In genomic region chr9:37928552-37929430, GRCh38 we compare ENCODE assay signal across 15 cellular contexts. TPM values are rescaled to one million over a fixed set of nuclear protein-coding genes. Genes with fewer than 3 reads are reported as not detected.
DNase-seq lines count a peak whose midpoint lies in the region; ATAC-seq, FAIRE-seq and TF ChIP-seq lines count a peak whose summit lies in the region.
"Had no signal": no experiment of that assay in that cellular context is flagged by ENCODE, and none has a peak within 500 bp of the region (broad histone marks: within the 10 kb centered on the region; RNA-seq: fewer than 3 reads in every experiment).

No MANE protein-coding gene starts in this region.

- BruUV-seq in IMR-90 (replicated peaks; lab: Mats Ljungman, UMichigan) = no TSS peak
- no TSS peak for BruUV-seq in endothelial cell of umbilical vein (replicated peaks; lab: Mats Ljungman, UMichigan)

- intact Hi-C loops in IMR-90 (cut with micrococcal nuclease) (no loop called here), endothelial cell of umbilical vein (cut with micrococcal nuclease) (loop anchor here (1.0 kb wide), 1 partner anchor 10 kb away; no protein-coding TSS in a partner anchor), esophagus squamous epithelium (cut with DNase I) (no loop called here)

- peak overlapping the region; percentile 15 for H2AK9ac ChIP-seq in IMR-90 (replicated peaks; ENCODE audit: low read depth, low read length, poor library complexity)

- no peak overlapping the region for H2BK20ac ChIP-seq in IMR-90 (ENCODE audit: low read depth, low read length)

- H4K5ac ChIP-seq in IMR-90 (ENCODE audit: low read depth, low read length) = no peak overlapping the region

- H3K9me3 Mint-ChIP-seq in activated CD8-positive, alpha-beta memory T cell treated with anti-CD3 and anti-CD28 coated beads, Interleukin-2, amount 10 ng/mL, durations not matched to agents 7 days and 5 days (ENCODE audit: low read depth) = no peaks in the 10 kb centered on the region
- H3K9me3 Mint-ChIP-seq: CD8-positive, alpha-beta memory T cell had no signal

- no peak overlapping the region for H4K91ac ChIP-seq in IMR-90 (ENCODE audit: insufficient read depth, low read depth, low read length)

- TF ChIP-seq POLR2A in IMR-90 (IDR thresholded peaks at IDR 0.05; ENCODE audit: low read depth, low read length) = no peak
- TF ChIP-seq POLR2A in endothelial cell of umbilical vein (IDR thresholded peaks at IDR 0.05; ENCODE audit: low read depth, low read length) = no peak
- TF ChIP-seq POLR2A in esophagus squamous epithelium (IDR thresholded peaks at IDR 0.05) = no peak

- no peak overlapping the region for H3K27ac Mint-ChIP-seq in activated CD8-positive, alpha-beta memory T cell treated with anti-CD3 and anti-CD28 coated beads, Interleukin-2, amount 10 ng/mL, durations not matched to agents 7 days and 5 days
- H3K27ac Mint-ChIP-seq: B cell had no signal

- H3K4me3 Mint-ChIP-seq in activated CD8-positive, alpha-beta memory T cell treated with anti-CD3 and anti-CD28 coated beads, Interleukin-2, amount 10 ng/mL, durations not matched to agents 7 days and 5 days = no peak overlapping the region
- H3K4me3 Mint-ChIP-seq: B cell; CD8-positive, alpha-beta memory T cell had no signal

- H3K4me2 ChIP-seq in BLaER1 = peak overlapping the region; percentile 74
- H3K4me2 ChIP-seq in IMR-90 (ENCODE audit: low read depth, low read length) = no peak overlapping the region
- peak overlapping the region; percentile 14 for H3K4me2 ChIP-seq in endothelial cell of umbilical vein (ENCODE audit: insufficient read depth, low read length)
- H3K4me2 ChIP-seq in osteoblast (ENCODE audit: insufficient read depth, low read length) = no peak overlapping the region

- H3K79me2 ChIP-seq in endothelial cell of umbilical vein (ENCODE audit: control insufficient read depth, insufficient read depth, low read length) = no peaks in the 10 kb centered on the region
- H3K79me2 ChIP-seq in osteoblast (ENCODE audit: insufficient read depth, low read length) = peaks cover 23% of the 10 kb centered on the region

- H3K27me3 Mint-ChIP-seq in activated CD8-positive, alpha-beta memory T cell treated with anti-CD3 and anti-CD28 coated beads, Interleukin-2, amount 10 ng/mL, durations not matched to agents 7 days and 5 days = no peaks in the 10 kb centered on the region

- CTCF ChIA-PET in IMR-90 (lab: Yijun Ruan, JAX) (interaction anchor here (0.6 kb wide), 1 partner anchor 13 kb away, joined by 3 read pairs; no protein-coding TSS in a partner anchor), endothelial cell of umbilical vein (lab: Charles Lee) (interaction anchor here (0.7 to 1.6 kb wide), 8 partner anchors 9 to 160 kb away, joined by 3 to 6 read pairs (median 4); no protein-coding TSS in a partner anchor)
- CTCF ChIA-PET in activated CD8-positive, alpha-beta memory T cell treated with anti-CD3 and anti-CD28 coated beads, Interleukin-2, amount 10 ng/mL, durations not matched to agents 7 days and 5 days (lab: Charles Lee) = no interaction called here

- H3K4ac ChIP-seq in IMR-90 (ENCODE audit: low read depth, low read length) = no peak overlapping the region

- H2AK5ac ChIP-seq in IMR-90 (ENCODE audit: low read depth, low read length) = no peak overlapping the region

- H3K18ac ChIP-seq in IMR-90 (ENCODE audit: low read depth, low read length) = no peak overlapping the region

- no peak for FAIRE-seq in endothelial cell of umbilical vein (lab: Jason Lieb, UNC)
- FAIRE-seq: K562 had no signal

- H3K27me3 ChIP-seq in BLaER1 (no peaks in the 10 kb centered on the region), IMR-90 (ENCODE audit: control insufficient read depth, insufficient read depth, low read length) (no peaks in the 10 kb centered on the region), endothelial cell of umbilical vein (ENCODE audit: control insufficient read depth in 2 of 2, insufficient read depth in 2 of 2, low read length in 2 of 2) (no peaks in the 10 kb centered on the region), osteoblast (ENCODE audit: insufficient read depth, low read length) (no peaks in the 10 kb centered on the region), esophagus squamous epithelium (no peaks in the 10 kb centered on the region)

- peaks cover 30% of the 10 kb centered on the region for H3K9me1 ChIP-seq in IMR-90 (ENCODE audit: insufficient read depth, low read length)
- H3K9me1 ChIP-seq in endothelial cell of umbilical vein (replicated peaks; ENCODE audit: control insufficient read depth, extremely low read depth, insufficient read depth, low read length) = no peaks in the 10 kb centered on the region

- H3K27ac ChIP-seq in BLaER1 (peak overlapping the region; percentile 27; the same call in 1 of the 2 replicates), IMR-90 (ENCODE audit: insufficient read depth, low read length) (no peak overlapping the region), endothelial cell of umbilical vein (ENCODE audit: insufficient read depth, low read depth, low read length) (peak overlapping the region; percentile 49), osteoblast (ENCODE audit: low read depth, low read length) (no peak overlapping the region), esophagus squamous epithelium (peak overlapping the region in 2 of 4 donors; percentile 14 to 18)
- H3K27ac ChIP-seq: GM23248 had no signal

- H4K20me1 ChIP-seq in BLaER1 = no peaks in the 10 kb centered on the region
- H4K20me1 ChIP-seq in IMR-90 (ENCODE audit: insufficient read depth, low read length) = peaks cover 15% of the 10 kb centered on the region
- H4K20me1 ChIP-seq in endothelial cell of umbilical vein (replicated peaks; ENCODE audit: control insufficient read depth, extremely low read depth, insufficient read depth, low read length) = no peaks in the 10 kb centered on the region
- H4K20me1 ChIP-seq in osteoblast (ENCODE audit: insufficient read depth, low read length) = peaks cover 27% of the 10 kb centered on the region

- POLR2A ChIA-PET in IMR-90 (lab: Charles Lee; ENCODE audit: unreplicated experiment) (no interaction called here), endothelial cell of umbilical vein (lab: Charles Lee) (no interaction called here)

- no peak overlapping the region for H3K56ac ChIP-seq in IMR-90 (ENCODE audit: extremely low read depth, insufficient read depth, low read length)

- no peak for ATAC-seq in IMR-90 (ENCODE audit: low read depth)
- ATAC-seq in activated CD8-positive, alpha-beta memory T cell treated with anti-CD3 and anti-CD28 coated beads, Interleukin-2, amount 10 ng/mL, durations not matched to agents 7 days and 5 days = no peak
- ATAC-seq: K562 had no signal

- H2BK5ac ChIP-seq in IMR-90 (ENCODE audit: low read depth, low read length, poor library complexity, severe bottlenecking) = no peak overlapping the region

- H3K36me3 ChIP-seq in BLaER1 (no peaks in the 10 kb centered on the region), IMR-90 (ENCODE audit: control insufficient read depth, insufficient read depth, low read length) (peaks cover 31% of the 10 kb centered on the region), endothelial cell of umbilical vein (ENCODE audit: control insufficient read depth in 2 of 2, extremely low read depth in 1 of 2, insufficient read depth in 2 of 2, low read length in 2 of 2) (peaks cover 0 to under 1% of the 10 kb centered on the region in 2 experiments), osteoblast (ENCODE audit: insufficient read depth, low read length) (peaks cover 5% of the 10 kb centered on the region), esophagus squamous epithelium (peaks cover 0 to 24% (median 6%) of the 10 kb centered on the region in 3 donors)

- no peak overlapping the region for H3K23ac ChIP-seq in IMR-90 (ENCODE audit: low read depth, low read length)

- H3K4me1 Mint-ChIP-seq in activated CD8-positive, alpha-beta memory T cell treated with anti-CD3 and anti-CD28 coated beads, Interleukin-2, amount 10 ng/mL, durations not matched to agents 7 days and 5 days = peaks cover 2% of the 10 kb centered on the region
- H3K4me1 Mint-ChIP-seq: B cell; CD8-positive, alpha-beta memory T cell had no signal

- 0 out of 4 replicates have a peak overlapping the region, but pooled peaks of 1 of the 2 experiments have one; percentile 32 for H4K8ac ChIP-seq in IMR-90 (ENCODE audit: low read depth in 2 of 2, low read length in 2 of 2)

- no peaks in the 10 kb centered on the region for H3K36me3 Mint-ChIP-seq in activated CD8-positive, alpha-beta memory T cell treated with anti-CD3 and anti-CD28 coated beads, Interleukin-2, amount 10 ng/mL, durations not matched to agents 7 days and 5 days
- H3K36me3 Mint-ChIP-seq: CD8-positive, alpha-beta memory T cell had no signal

- H3K9me3 ChIP-seq in BLaER1 (peaks cover 9% of the 10 kb centered on the region), IMR-90 (ENCODE audit: control insufficient read depth, insufficient read depth, low read length) (no peaks in the 10 kb centered on the region), endothelial cell of umbilical vein (replicated peaks; ENCODE audit: control insufficient read depth, insufficient read depth, low read length) (no peaks in the 10 kb centered on the region), osteoblast (ENCODE audit: low read depth, low read length) (no peaks in the 10 kb centered on the region), esophagus squamous epithelium (no peaks in the 10 kb centered on the region)

- DNase-seq in IMR-90 (no peak), endothelial cell of umbilical vein (ENCODE audit: low read depth, low spot score) (no peak), osteoblast (ENCODE audit: insufficient read length, low spot score, missing footprints) (peak; percentile 31), esophagus squamous epithelium (lab: John Stamatoyannopoulos, UW) (no peak)
- DNase-seq in stimulated activated CD4-positive, alpha-beta T cell treated with anti-CD3 and anti-CD28 coated beads, Interleukin-2, amount 100 ng/mL, for 48 hours = no peak
- no peak for DNase-seq in activated CD8-positive, alpha-beta memory T cell treated with anti-CD3 and anti-CD28 coated beads, Interleukin-2, amount 10 ng/mL, durations not matched to agents 7 days and 5 days
- DNase-seq: ACHN; CD8-positive, alpha-beta memory T cell; GM23248; NCI-H226; NCI-H526; NK-92 treated with Interleukin-12 subunit alpha and Interleukin-12 subunit beta, amount 100 ng/mL, for 24 hours had no signal

- H3K4me3 ChIP-seq in BLaER1 (no peak overlapping the region), IMR-90 (ENCODE audit: insufficient read depth, low read depth, low read length) (no peak overlapping the region), endothelial cell of umbilical vein (replicated peaks in 1 of 3; ENCODE audit: insufficient read depth in 1 of 3, low read depth in 1 of 3, low read length in 3 of 3) (no peak overlapping the region), osteoblast (ENCODE audit: insufficient read depth, low read length) (no peak overlapping the region), esophagus squamous epithelium (no peak overlapping the region)
- H3K4me3 ChIP-seq: GM23248, K562 had no signal

- H2AFZ ChIP-seq in IMR-90 (replicated peaks; ENCODE audit: low read length, poor library complexity) (no peak overlapping the region), endothelial cell of umbilical vein (ENCODE audit: low read depth, low read length) (no peak overlapping the region), osteoblast (ENCODE audit: low read length) (no peak overlapping the region)
- H2AFZ ChIP-seq: GM23248 had no signal

- in situ Hi-C loops in IMR-90 (cut with MboI; ENCODE audit: low sequenced_read_pairs) = loop anchor here (10.0 kb wide), 1 partner anchor 136 kb away; the partner anchor contains the start of gene SHB

- H3K4me1 ChIP-seq in BLaER1 (peaks cover 41% of the 10 kb centered on the region), IMR-90 (ENCODE audit: control insufficient read depth, insufficient read depth, low read length) (peaks cover 16% of the 10 kb centered on the region), endothelial cell of umbilical vein (ENCODE audit: control insufficient read depth, extremely low read depth, insufficient read depth, low read length) (peaks cover 39% of the 10 kb centered on the region), osteoblast (ENCODE audit: insufficient read depth, low read length) (peaks cover 14% of the 10 kb centered on the region), esophagus squamous epithelium (peaks cover 8 to 60% (median 26%) of the 10 kb centered on the region in 3 donors)

- H3K79me1 ChIP-seq in IMR-90 (ENCODE audit: low read depth in 1 of 2, low read length in 2 of 2) = peaks cover 60 to 88% of the 10 kb centered on the region in 2 experiments

- dilution Hi-C loops in IMR-90 (cut with HindIII; ENCODE audit: low sequenced_read_pairs, unreplicated experiment) (loop anchor here (25.0 kb wide), 1 partner anchor 134 kb away; the partner anchor contains the start of gene SHB), endothelial cell of umbilical vein (cut with MboI; ENCODE audit: extremely low pct_ligation_motif_present, low sequenced_read_pairs) (no loop called here)

- H2BK15ac ChIP-seq in IMR-90 (ENCODE audit: low read depth, low read length) = no peak overlapping the region

- 92% methylated on average over 10 of the region's 20 CpGs; no CpG with 5 or more reads in 1 of the 2 experiments for WGBS in IMR-90 (ENCODE audit: extremely low coverage in 2 of 2, insufficient read length in 1 of 2), 2 experiments
- 73 to 81% methylated on average over 13 of the region's 20 CpGs for WGBS in esophagus squamous epithelium, 2 donors

- TF ChIP-seq CTCF in IMR-90 (conservative IDR thresholded peaks at IDR 0.05; ENCODE audit: low read depth, low read length) (no peak), endothelial cell of umbilical vein (IDR thresholded peaks at IDR 0.05; ENCODE audit: extremely low read depth in 1 of 2, insufficient read depth in 1 of 2, low read depth in 1 of 2, low read length in 2 of 2) (no peak), osteoblast (IDR thresholded peaks at IDR 0.05; ENCODE audit: extremely low read depth, low read depth, low read length) (no peak), esophagus squamous epithelium (IDR thresholded peaks at IDR 0.05) (no peak)

- TF ChIP-seq RAD21 in IMR-90 (IDR thresholded peaks at IDR 0.05; ENCODE audit: low read length) = no peak

- no peak overlapping the region for H3K14ac ChIP-seq in IMR-90 (replicated peaks; ENCODE audit: low read depth, low read length)

- no peak overlapping the region for H2BK120ac ChIP-seq in IMR-90 (ENCODE audit: low read depth, low read length)

- H3K9ac ChIP-seq in BLaER1 (no peak overlapping the region), IMR-90 (ENCODE audit: low read depth, low read length) (no peak overlapping the region), endothelial cell of umbilical vein (replicated peaks; ENCODE audit: extremely low read depth, insufficient read depth, low read length) (no peak overlapping the region)
- H3K9ac ChIP-seq: GM23248 had no signal

RNA-seq across cellular contexts. Expression of gene SLC25A51, which starts 24.9 kb away (rescaled TPM):
- total RNA-seq in IMR-90 (2012; rRNA removed) = 63.0 and 81.6 TPM in 2 replicates
- polyA plus RNA-seq in IMR-90 (2012; rRNA removed) = 10.6 and 14.1 TPM in 2 replicates
- polyA plus RNA-seq in IMR-90 (2012; cell fraction: cytosol; rRNA removed) = 8.0 and 8.1 TPM in 2 replicates
- 4.5 and 18.3 TPM in 2 replicates for polyA plus RNA-seq in IMR-90 (2012; cell fraction: nucleus; rRNA removed; ENCODE audit: low replicate concordance)
- total RNA-seq in endothelial cell of umbilical vein = 36.2 and 38.3 TPM in 2 replicates
- 14.8 and 15.4 TPM in 2 replicates for polyA plus RNA-seq in endothelial cell of umbilical vein
- polyA plus RNA-seq in endothelial cell of umbilical vein (2011; cell fraction: cytosol; rRNA removed) = 17.0 and 17.2 TPM in 2 replicates
- polyA plus RNA-seq in endothelial cell of umbilical vein (2011; cell fraction: nucleus; rRNA removed) = 13.2 and 17.7 TPM in 2 replicates
- 14.1 and 21.7 TPM in 2 replicates for polyA plus RNA-seq in endothelial cell of umbilical vein (2012)
- polyA minus RNA-seq in endothelial cell of umbilical vein = 62.4 and 62.5 TPM in 2 replicates
- 19.7 TPM for polyA minus RNA-seq in endothelial cell of umbilical vein (2011; cell fraction: cytosol; rRNA and poly(A)+ RNA removed)
- polyA minus RNA-seq in endothelial cell of umbilical vein (2011; cell fraction: nucleus; rRNA and poly(A)+ RNA removed) = 23.3 and 28.9 TPM in 2 replicates
- total RNA-seq in osteoblast = 114 and 119 TPM in 2 replicates
- 10 to 100 TPM; 28.3 to 30.0 TPM for total RNA-seq in activated CD8-positive, alpha-beta memory T cell treated with anti-CD3 and anti-CD28 coated beads, Interleukin-2, amount 10 ng/mL, durations not matched to agents 7 days and 5 days
- 10 to 100 TPM; 18.2 to 30.3 (median 20.3) TPM for total RNA-seq in esophagus squamous epithelium

Comparison
In these comparisons a context has a peak if more than half of its experiments do, and no peak if none do; other contexts are left out.
1. H3K27ac ChIP-seq: peak in BLaER1 (single experiment) and endothelial cell of umbilical vein (single experiment); none in IMR-90 (single experiment) and osteoblast (single experiment).
2. H3K4me2 ChIP-seq: peak in BLaER1 (single experiment) and endothelial cell of umbilical vein (single experiment); none in IMR-90 (single experiment) and osteoblast (single experiment).